In the genomic region with DNA sequence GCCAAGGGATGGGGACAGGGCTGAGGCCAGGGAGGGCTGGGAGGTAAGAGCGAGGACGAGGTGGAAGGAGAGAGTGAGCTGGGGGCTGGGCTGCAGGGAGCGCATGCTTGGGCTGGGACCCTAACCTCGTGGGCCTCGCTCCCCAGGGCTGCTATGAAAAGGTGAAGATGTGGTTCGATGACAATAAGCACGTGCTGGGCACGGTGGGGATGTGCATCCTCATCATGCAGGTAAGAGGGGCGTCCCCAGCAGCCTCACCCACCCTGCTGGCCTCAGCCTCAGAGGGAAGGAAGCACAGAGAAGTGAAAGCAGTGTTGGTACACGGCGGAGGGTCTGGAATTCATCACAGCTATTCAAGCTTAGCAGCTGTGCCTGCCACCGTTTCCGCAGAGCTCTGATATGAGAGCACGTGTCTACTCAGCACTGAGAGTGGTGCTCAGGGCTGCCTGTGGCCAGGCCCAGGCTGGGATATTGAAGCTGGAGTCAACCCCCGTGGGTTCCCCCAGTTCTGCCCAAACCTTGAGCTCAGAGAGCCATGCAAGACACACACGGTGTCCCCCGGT, we compare ENCODE assay signal across 29 cellular contexts.
DNase-seq lines count a peak whose midpoint lies in the region; ATAC-seq, FAIRE-seq and TF ChIP-seq lines count a peak whose summit lies in the region.
"Had no signal": no experiment of that assay in that cellular context is flagged by ENCODE, and none has a peak within 500 bp of the region (broad histone marks: within the 10 kb centered on the region; RNA-seq: fewer than 3 reads in every experiment).

No MANE protein-coding gene starts in this region.

- no peak for FAIRE-seq in H1 (lab: Jason Lieb, UNC)
- FAIRE-seq: A204.1, bronchial epithelial cell had no signal

- H3K79me2 ChIP-seq in H1 (ENCODE audit: control insufficient read depth in 1 of 2, insufficient read depth in 2 of 2, low read length in 2 of 2) = no peaks in the 10 kb centered on the region
- no peaks in the 10 kb centered on the region for H3K79me2 ChIP-seq in hepatocyte

- no peak overlapping the region for H4K5ac ChIP-seq in H1 (ENCODE audit: insufficient read length, low read depth, low read length)

- CTCF ChIA-PET in H1 (lab: Charles Lee; ENCODE audit: partially characterized antibody) = interaction anchor here (1.0 to 16.9 kb wide), 6 partner anchors 8 to 272 kb away, joined by 3 to 361 read pairs (median 8); no protein-coding TSS in a partner anchor

- H3K9ac ChIP-seq in H1 (replicated peaks in 1 of 4; ENCODE audit: extremely low read depth in 1 of 4, low read depth in 3 of 4, low read length in 3 of 4) = no peak overlapping the region; a peak in 1 of 7 replicates

- H2BK120ac ChIP-seq in H1 (replicated peaks; ENCODE audit: low read depth, low read length) = no peak overlapping the region

- no peak overlapping the region for H3K23ac ChIP-seq in H1 (ENCODE audit: insufficient read length)

- H3K27me3 ChIP-seq in H1 (replicated peaks in 1 of 4; ENCODE audit: control insufficient read depth in 3 of 4, extremely low read depth in 1 of 4, insufficient read depth in 3 of 4, low read length in 3 of 4) (no peaks in the 10 kb centered on the region), hepatocyte (no peaks in the 10 kb centered on the region)

- H3K14ac ChIP-seq in H1 (ENCODE audit: insufficient read length) = no peak overlapping the region

- intact Hi-C loops in Right ventricle myocardium inferior (cut with DNase I) (no loop called here), cardiac septum (cut with DNase I) (no loop called here)

- H3K18ac ChIP-seq in H1 (ENCODE audit: extremely low read depth, low read length) = no peak overlapping the region

- H3K4me1 ChIP-seq in H1 (replicated peaks in 1 of 4; ENCODE audit: control insufficient read depth in 3 of 4, insufficient read depth in 4 of 4, low read length in 3 of 4) (peaks cover 0 to 15% (median 11%) of the 10 kb centered on the region in 4 experiments; a peak in 5 of 7 replicates), hepatocyte (ENCODE audit: insufficient read depth) (no peaks in the 10 kb centered on the region)
- H3K4me1 ChIP-seq: HAP-1 had no signal

- no peak overlapping the region for H4K8ac ChIP-seq in H1 (ENCODE audit: extremely low read depth, insufficient read depth, low read length)

- no peak overlapping the region for H4K91ac ChIP-seq in H1 (replicated peaks; ENCODE audit: insufficient read length, low read length)

- no peak overlapping the region for H2AFZ ChIP-seq in H1 (ENCODE audit: low read length)
- H2AFZ ChIP-seq in hepatocyte = no peak overlapping the region

- TF ChIP-seq CTCF in H1 (IDR thresholded peaks at IDR 0.05; ENCODE audit: control extremely low read depth in 1 of 3, insufficient read depth in 1 of 3, low read depth in 1 of 3, low read length in 3 of 3) (no peak), hepatocyte (IDR thresholded peaks at IDR 0.05; ENCODE audit: poor library complexity) (no peak)

- H3K9me2 ChIP-seq in hepatocyte (replicated peaks; ENCODE audit: insufficient read depth) = no peaks in the 10 kb centered on the region

- no peaks in the 10 kb centered on the region for H3K23me2 ChIP-seq in H1 (ENCODE audit: low read depth, low read length)

- no peak overlapping the region for H3K4me2 ChIP-seq in H1 (ENCODE audit: insufficient read depth in 1 of 2, low read depth in 2 of 2, low read length in 2 of 2)
- no peak overlapping the region for H3K4me2 ChIP-seq in hepatocyte

- no peak overlapping the region for H2BK15ac ChIP-seq in H1 (ENCODE audit: low read length)

- TF ChIP-seq POLR2A in H1 (IDR thresholded peaks at IDR 0.05; ENCODE audit: control extremely low read depth in 1 of 2, low read depth in 2 of 2, low read length in 2 of 2) = no peak

- H3K79me1 ChIP-seq in H1 (ENCODE audit: low read depth, low read length) = no peaks in the 10 kb centered on the region

- H2BK5ac ChIP-seq in H1 (ENCODE audit: low read depth, low read length) = peak overlapping the region; percentile 66; the same call in 1 of the 2 replicates

- H2BK20ac ChIP-seq in H1 (ENCODE audit: low read length) = no peak overlapping the region

- no peaks in the 10 kb centered on the region for H3K36me3 ChIP-seq in H1 (ENCODE audit: control insufficient read depth in 2 of 4, insufficient read depth in 4 of 4, low read length in 3 of 4)
- no peaks in the 10 kb centered on the region for H3K36me3 ChIP-seq in hepatocyte (replicated peaks; ENCODE audit: insufficient read depth, low read depth)
- H3K36me3 ChIP-seq: HAP-1 had no signal

- no peak overlapping the region for H2AK5ac ChIP-seq in H1 (ENCODE audit: low read depth, low read length)

- H3K56ac ChIP-seq in H1 (replicated peaks; ENCODE audit: insufficient read length, low read depth, low read length) = no peak overlapping the region

- H3K4ac ChIP-seq in H1 (replicated peaks; ENCODE audit: insufficient read length, low read depth, low read length) = no peak overlapping the region

- POLR2A ChIA-PET in H1 (lab: Charles Lee; ENCODE audit: partially characterized antibody) = interaction anchor here (1.6 kb wide), 1 partner anchor 11 kb away, joined by 5 read pairs; no protein-coding TSS in a partner anchor

- H4K20me1 ChIP-seq in H1 (replicated peaks in 1 of 2; ENCODE audit: control insufficient read depth in 1 of 2, insufficient read depth in 2 of 2, low read length in 2 of 2) = no peaks in the 10 kb centered on the region
- H4K20me1 ChIP-seq in hepatocyte (ENCODE audit: insufficient read depth, poor library complexity, severe bottlenecking) = no peaks in the 10 kb centered on the region

- no peak for TF ChIP-seq RAD21 in H1 (IDR thresholded peaks at IDR 0.05 in 1 of 2, conservative IDR thresholded peaks at IDR 0.05 in 1 of 2; ENCODE audit: low read depth in 2 of 2, low read length in 2 of 2)

- no peak overlapping the region for H2BK12ac ChIP-seq in H1 (ENCODE audit: low read depth, low read length)

- H3K27ac ChIP-seq in H1 (ENCODE audit: low read depth, low read length) (no peak overlapping the region), hepatocyte (no peak overlapping the region)
- H3K27ac ChIP-seq: coronary artery, thoracic aorta had no signal

- H3K4me3 ChIP-seq in H1 (ENCODE audit: extremely low read depth in 1 of 4, insufficient read depth in 2 of 4, low read depth in 3 of 4, low read length in 4 of 4) (no peak overlapping the region), hepatocyte (no peak overlapping the region)
- H3K4me3 ChIP-seq: coronary artery, HAP-1, thoracic aorta had no signal

- no peak for TF ChIP-seq EP300 in H1 (IDR thresholded peaks at IDR 0.05; ENCODE audit: borderline replicate concordance in 1 of 2, low read depth in 2 of 2, low read length in 2 of 2)

- WGBS in H1 (ENCODE audit: extremely low coverage in 1 of 2, insufficient coverage in 1 of 2, insufficient read length in 1 of 2, insufficient replicate concordance in 2 of 2, low coverage in 1 of 2, low lambda C conversion rate in 2 of 2, missing lambda C conversion rate in 1 of 2), 2 experiments = 91% methylated on average over 17 of the region's 17 CpGs; no CpG with 5 or more reads in 1 of the 2 experiments
- WGBS in hepatocyte (ENCODE audit: low lambda C conversion rate, missing lambda C conversion rate) = 79% methylated on average over 15 of the region's 17 CpGs

- DNase-seq in Right ventricle myocardium inferior (ENCODE audit: missing footprints) (peak; percentile 52), cardiac septum (ENCODE audit: low spot score) (no peak), H1 (ENCODE audit: low read depth in 1 of 2, low spot score in 2 of 2) (no peak), hepatocyte (ENCODE audit: low spot score) (peak; percentile 46), Kasumi-1 (lab: John Stamatoyannopoulos, UW) (no peak)
- DNase-seq in activated T-cell treated with anti-CD3 and anti-CD28 coated beads, Interleukin-2, amount 50 U/mL, for 48 hours = no peak
- DNase-seq: activated CD8-positive, alpha-beta memory T cell treated with anti-CD3 and anti-CD28 coated beads, Interleukin-2, amount 10 ng/mL, durations not matched to agents 7 days and 5 days; activated naive CD4-positive, alpha-beta T cell treated with anti-CD3 and anti-CD28 coated beads, Interleukin-2, amount 50 U/mL, for 16 hours; DMS153; effector memory CD8-positive, alpha-beta T cell; foreskin fibroblast; head of caudate nucleus; NCI-H1436 treated with DMSO at 0.1 percent for 48 hours; NCI-H2107; NCI-H446; SHP77; stimulated activated CD4-positive, alpha-beta T cell treated with anti-CD3 and anti-CD28 coated beads, Interleukin-4, amount 100 ng/mL, for 24 hours; stimulated activated naive CD4-positive, alpha-beta T cell; SW 1271; T-helper 9 cell had no signal

- H3K9me3 ChIP-seq in H1 (ENCODE audit: insufficient read depth in 2 of 2, low read depth in 1 of 2, low read length in 1 of 2) = no peaks in the 10 kb centered on the region
- no peaks in the 10 kb centered on the region for H3K9me3 ChIP-seq in hepatocyte (ENCODE audit: low read depth)
- H3K9me3 ChIP-seq: HAP-1, thoracic aorta had no signal

- peak; percentile 60 for ATAC-seq in Right ventricle myocardium inferior
- ATAC-seq in HG03108 (IDR thresholded peaks at IDR 0.05; ENCODE audit: unreplicated experiment) = no peak
- no peak for ATAC-seq in GM19455 (IDR thresholded peaks at IDR 0.05; ENCODE audit: unreplicated experiment)
- ATAC-seq: activated CD8-positive, alpha-beta memory T cell treated with anti-CD3 and anti-CD28 coated beads, Interleukin-2, amount 10 ng/mL, durations not matched to agents 7 days and 5 days; effector memory CD8-positive, alpha-beta T cell; sciatic nerve; WTC11 had no signal

TF ChIP-seq in H1, 55 proteins besides CTCF, POLR2A, EP300 and RAD21:
- TF ChIP-seq YY1 (IDR thresholded peaks at IDR 0.05; ENCODE audit: low read depth, low read length) = no peak
- TF ChIP-seq ZNF274 (IDR thresholded peaks at IDR 0.05; ENCODE audit: borderline replicate concordance, extremely low read depth, low read length) = no peak
- no peak for TF ChIP-seq POU5F1 (IDR thresholded peaks at IDR 0.05; ENCODE audit: low read depth, low read length)
- no peak for TF ChIP-seq SAP30 (IDR thresholded peaks at IDR 0.05; ENCODE audit: insufficient read depth, insufficient replicate concordance, low read length)
- no peak for TF ChIP-seq NANOG (IDR thresholded peaks at IDR 0.05; ENCODE audit: insufficient read depth, low read depth, low read length, poor library complexity, severe bottlenecking)
- TF ChIP-seq RNF2 (IDR thresholded peaks at IDR 0.05; ENCODE audit: borderline replicate concordance, low read depth, low read length, missing control alignments, poor library complexity, severe bottlenecking) = no peak
- TF ChIP-seq BCL11A (IDR thresholded peaks at IDR 0.05; ENCODE audit: low read depth in 2 of 2, low read length in 2 of 2) = no peak
- no peak for TF ChIP-seq EGR1 (IDR thresholded peaks at IDR 0.05; ENCODE audit: borderline replicate concordance, low read depth, low read length)
- no peak for TF ChIP-seq MAFK (IDR thresholded peaks at IDR 0.05; ENCODE audit: low read depth, low read length)
- TF ChIP-seq KDM5A (IDR thresholded peaks at IDR 0.05; ENCODE audit: low read length) = no peak
- TF ChIP-seq SIX5 (IDR thresholded peaks at IDR 0.05; ENCODE audit: low read depth, low read length) = no peak
- TF ChIP-seq TBP (IDR thresholded peaks at IDR 0.05; ENCODE audit: low read depth, low read length) = no peak
- no peak for TF ChIP-seq HDAC6 (IDR thresholded peaks at IDR 0.05; ENCODE audit: low read depth, low read length)
TF ChIP-seq in H1: peak in this region for 0.

Comparison
In these comparisons a context has a peak if more than half of its experiments do, and no peak if none do; other contexts are left out.
1. DNase-seq: peak in Right ventricle myocardium inferior (single experiment) and hepatocyte (single experiment); none in cardiac septum (single experiment), H1 (0 of 2), activated T-cell treated with anti-CD3 and anti-CD28 coated beads, Interleukin-2, amount 50 U/mL, for 48 hours (0 of 2) and Kasumi-1 (0 of 2).